ENCODE assay signal across 7 cellular contexts in genomic region chr4:53364624-53365023, GRCh38. TPM values are rescaled to one million over a fixed set of nuclear protein-coding genes. Genes with fewer than 3 reads are reported as not detected.
DNase-seq lines count a peak whose midpoint lies in the region; ATAC-seq and TF ChIP-seq lines count a peak whose summit lies in the region.

No MANE protein-coding gene starts in this region.

- H3K9me2 ChIP-seq in HCT116 (ENCODE audit: insufficient read depth) = no peaks in the 10 kb centered on the region

- intact Hi-C loops in HCT116 (cut with micrococcal nuclease) (no loop called here), right cardiac atrium (cut with DNase I) (no loop called here)

- DNase-seq in HCT116 (ENCODE audit: low read depth, low spot score) = no peak
- DNase-seq in right cardiac atrium = no peak
- DNase-seq in stimulated activated effector memory CD8-positive, alpha-beta T cell treated with anti-CD3 and anti-CD28 coated beads, Interleukin-12 subunit alpha, Interleukin-12 subunit beta, amount 100 ng/mL, for 72 hours (ENCODE audit: low spot score in 2 of 2) = no peak

- RAD21 ChIA-PET in HCT116 (lab: Charles Lee; ENCODE audit: low non-redundant PET in 1 of 2, low total read pairs in 2 of 2, uncharacterized antibody in 2 of 2, unreplicated experiment in 2 of 2) = no interaction called here

- peak overlapping the region; percentile 80 to 96 for H3K4me3 ChIP-seq in HCT116 (replicated peaks in 1 of 2; ENCODE audit: low read depth in 1 of 2, low read length in 2 of 2)
- H3K4me3 ChIP-seq in WI38 (ENCODE audit: low read depth, low read length) = peak overlapping the region; percentile 97
- peak overlapping the region; percentile 69 for H3K4me3 ChIP-seq in right cardiac atrium (ENCODE audit: low read length)

- no peaks in the 10 kb centered on the region for H3K9me3 ChIP-seq in HCT116 (ENCODE audit: control insufficient read depth in 1 of 2, insufficient read depth in 1 of 2, low read depth in 1 of 2, low read length in 2 of 2)
- H3K9me3 ChIP-seq in right cardiac atrium (ENCODE audit: control insufficient read depth, low read length) = no peaks in the 10 kb centered on the region

- no peak overlapping the region for H2AFZ ChIP-seq in HCT116 (ENCODE audit: low read depth, low read length, poor library complexity, severe bottlenecking)

- peak overlapping the region; percentile 79 for H3K4me3 Mint-ChIP-seq in stimulated activated effector memory CD8-positive, alpha-beta T cell treated with anti-CD3 and anti-CD28 coated beads, Interleukin-12 subunit alpha, Interleukin-12 subunit beta, amount 100 ng/mL, for 72 hours

- ATAC-seq in HCT116 (no peak), right cardiac atrium (no peak), GM18870 (IDR thresholded peaks at IDR 0.05; ENCODE audit: unreplicated experiment) (no peak), GM18868 (IDR thresholded peaks at IDR 0.05; ENCODE audit: unreplicated experiment) (no peak)
- ATAC-seq in stimulated activated effector memory CD8-positive, alpha-beta T cell treated with anti-CD3 and anti-CD28 coated beads, Interleukin-12 subunit alpha, Interleukin-12 subunit beta, amount 100 ng/mL, for 72 hours = no peak
- no peak for ATAC-seq in activated CD4-positive, CD25-positive, alpha-beta regulatory T cell treated with anti-CD3 and anti-CD28 coated beads, Interleukin-2, amount 50 U/mL, for 24 hours

- H3K36me3 ChIP-seq in HCT116 (ENCODE audit: control insufficient read depth in 1 of 2, insufficient read depth in 2 of 2, low read length in 2 of 2) = no peaks in the 10 kb centered on the region

- TF ChIP-seq CTCF in HCT116 (IDR thresholded peaks at IDR 0.05 in 2 of 3, conservative IDR thresholded peaks at IDR 0.05 in 1 of 3; ENCODE audit: borderline replicate concordance in 1 of 3, insufficient read depth in 1 of 3, low read depth in 2 of 3, low read length in 2 of 3) = no peak
- no peak for TF ChIP-seq CTCF in WI38 (IDR thresholded peaks at IDR 0.05; ENCODE audit: low read depth, low read length)

- POLR2A ChIA-PET in HCT116 (lab: Charles Lee) = no interaction called here

- WGBS in right cardiac atrium = 43% methylated on average over 3 of the region's 3 CpGs

- H3K4me1 Mint-ChIP-seq in stimulated activated effector memory CD8-positive, alpha-beta T cell treated with anti-CD3 and anti-CD28 coated beads, Interleukin-12 subunit alpha, Interleukin-12 subunit beta, amount 100 ng/mL, for 72 hours = peaks cover 47% of the 10 kb centered on the region

- H3K79me2 ChIP-seq in HCT116 (ENCODE audit: insufficient read depth, low read length) = peaks cover 56% of the 10 kb centered on the region

- CTCF ChIA-PET in HCT116 (lab: Charles Lee) = no interaction called here

- H3K27me3 ChIP-seq in HCT116 (ENCODE audit: insufficient read depth, low read length) = no peaks in the 10 kb centered on the region
- H3K27me3 ChIP-seq in right cardiac atrium (ENCODE audit: control insufficient read depth, insufficient read depth) = no peaks in the 10 kb centered on the region

- H3K36me3 Mint-ChIP-seq in stimulated activated effector memory CD8-positive, alpha-beta T cell treated with anti-CD3 and anti-CD28 coated beads, Interleukin-12 subunit alpha, Interleukin-12 subunit beta, amount 100 ng/mL, for 72 hours = peaks cover 13% of the 10 kb centered on the region

- no peak for TF ChIP-seq RAD21 in HCT116 (IDR thresholded peaks at IDR 0.05; ENCODE audit: low read depth)

- no TSS peak for BruUV-seq in HCT116 (replicated peaks; lab: Mats Ljungman, UMichigan)

- H4K20me1 ChIP-seq in HCT116 (ENCODE audit: insufficient read depth) = no peaks in the 10 kb centered on the region

- H3K4me1 ChIP-seq in HCT116 (ENCODE audit: control insufficient read depth in 1 of 2, insufficient read depth in 2 of 2, low read length in 2 of 2) (peaks cover 7 to 15% of the 10 kb centered on the region in 2 experiments; a peak in 2 of 4 replicates), right cardiac atrium (ENCODE audit: control insufficient read depth, insufficient read depth, low read length) (peaks cover 1% of the 10 kb centered on the region)

- H3K27ac ChIP-seq in HCT116 (ENCODE audit: low read depth, low read length) (no peak overlapping the region), right cardiac atrium (ENCODE audit: low read length) (no peak overlapping the region)

- no peaks in the 10 kb centered on the region for H3K9me3 Mint-ChIP-seq in stimulated activated effector memory CD8-positive, alpha-beta T cell treated with anti-CD3 and anti-CD28 coated beads, Interleukin-12 subunit alpha, Interleukin-12 subunit beta, amount 100 ng/mL, for 72 hours

- peak overlapping the region; percentile 93 for H3K27ac Mint-ChIP-seq in stimulated activated effector memory CD8-positive, alpha-beta T cell treated with anti-CD3 and anti-CD28 coated beads, Interleukin-12 subunit alpha, Interleukin-12 subunit beta, amount 100 ng/mL, for 72 hours

- peak overlapping the region; percentile 70; the same call in 1 of the 2 replicates for H3K9ac ChIP-seq in HCT116 (ENCODE audit: low read length)

- H3K4me2 ChIP-seq in HCT116 (ENCODE audit: low read length) = peak overlapping the region; percentile 94

- no peak for TF ChIP-seq POLR2A in HCT116 (IDR thresholded peaks at IDR 0.05; ENCODE audit: borderline replicate concordance, extremely low read depth, insufficient read depth, insufficient read length)

TF ChIP-seq in HCT116, 20 proteins besides CTCF, POLR2A, EP300 and RAD21:
- no peak for TF ChIP-seq CBX3 (IDR thresholded peaks at IDR 0.05; ENCODE audit: low read depth)
- no peak for TF ChIP-seq JUND (IDR thresholded peaks at IDR 0.05)
- TF ChIP-seq MAX (IDR thresholded peaks at IDR 0.05) = no peak

RNA-seq across cellular contexts. Expression of gene SCFD2, which starts 1.2 kb away (rescaled TPM):
- total RNA-seq in HCT116 (2021; ENCODE audit: unreplicated experiment) (13.6 TPM), right cardiac atrium (10 to 100 TPM in 3 of 4 donors, 1 to 10 TPM in 1; 7.9 to 11.1 (median 10.2) TPM)
- 5.5 and 6.5 TPM in 2 replicates for polyA plus RNA-seq in HCT116 (2012)
- polyA plus RNA-seq in right cardiac atrium = 4.5 TPM

RNA-seq across cellular contexts. Expression of gene FIP1L1, which starts 12.8 kb away (rescaled TPM):
- total RNA-seq in HCT116 (2021; ENCODE audit: unreplicated experiment) (63.6 TPM), right cardiac atrium (10 to 100 TPM; 27.9 to 33.6 (median 31.5) TPM)
- 50.9 and 62.4 TPM in 2 replicates for polyA plus RNA-seq in HCT116 (2012)
- polyA plus RNA-seq in right cardiac atrium = 24.8 TPM
